Comparison of ENCODE assay signal across 1 cellular context in the genomic region with DNA sequence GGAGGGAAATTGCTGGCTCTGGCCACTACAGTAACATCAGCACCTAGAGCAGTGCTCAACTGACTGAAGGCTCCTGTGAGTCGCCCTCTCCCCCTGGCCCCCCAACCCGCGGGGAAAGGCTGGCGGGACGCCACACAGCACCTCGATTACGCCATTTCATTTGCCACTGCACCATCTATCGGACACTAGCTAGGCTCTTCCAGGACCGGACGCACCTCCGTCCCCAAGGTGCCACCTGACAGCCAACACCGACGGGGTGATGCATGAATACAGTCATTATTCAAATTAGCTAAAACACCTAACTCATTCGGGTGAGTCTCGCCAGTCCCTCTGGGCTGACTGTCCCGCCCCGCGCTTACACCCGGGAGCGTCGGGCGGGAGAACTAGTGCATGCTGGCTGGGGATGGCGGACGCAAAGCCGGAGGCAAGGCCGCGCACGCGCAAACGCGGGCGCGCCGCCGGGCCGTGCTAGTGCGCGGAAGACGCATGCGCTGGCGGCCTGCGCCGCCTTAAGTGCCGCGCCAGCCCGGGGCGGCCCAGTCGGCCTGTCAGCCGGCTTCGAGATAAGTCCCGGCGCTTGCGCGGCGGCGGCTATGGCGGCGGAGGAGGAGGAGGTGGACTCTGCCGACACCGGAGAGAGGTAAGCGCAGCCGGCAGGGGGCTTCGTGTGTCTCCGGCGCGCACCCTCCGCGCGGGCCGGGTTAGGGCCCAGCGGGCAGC.
A peak's percentile ranks its signal among the peaks of the same experiment; 100 is the strongest.
TF ChIP-seq lines count a peak whose summit lies in the region.

A gene (plus strand): TSS at position 539 of the 720 bp plus-strand sequence. CDS start 55 bp downstream, at position 594.

TF ChIP-seq in IMR-90, 13 proteins besides CTCF, POLR2A, EP300 and RAD21:
- peak; percentile 14; the same call in 1 of the 2 replicates for TF ChIP-seq SMC3 (IDR thresholded peaks at IDR 0.05; ENCODE audit: low read depth, low read length)
- TF ChIP-seq RFX5 (IDR thresholded peaks at IDR 0.05; ENCODE audit: low read depth, low read length) = no peak
- no peak for TF ChIP-seq BHLHE40 (IDR thresholded peaks at IDR 0.05; ENCODE audit: low read depth, low read length)
- TF ChIP-seq MXI1 (IDR thresholded peaks at IDR 0.05; ENCODE audit: borderline replicate concordance, low read depth, low read length) = peak; percentile 81
- no peak for TF ChIP-seq RCOR1 (IDR thresholded peaks at IDR 0.05; ENCODE audit: insufficient replicate concordance, low read length)
- peak; percentile 44; the same call in 1 of the 2 replicates for TF ChIP-seq MAZ (IDR thresholded peaks at IDR 0.05; ENCODE audit: borderline replicate concordance, low read depth, low read length)
- TF ChIP-seq FOS (IDR thresholded peaks at IDR 0.05; ENCODE audit: low read depth, low read length) = no peak
- TF ChIP-seq, protein P1, sequence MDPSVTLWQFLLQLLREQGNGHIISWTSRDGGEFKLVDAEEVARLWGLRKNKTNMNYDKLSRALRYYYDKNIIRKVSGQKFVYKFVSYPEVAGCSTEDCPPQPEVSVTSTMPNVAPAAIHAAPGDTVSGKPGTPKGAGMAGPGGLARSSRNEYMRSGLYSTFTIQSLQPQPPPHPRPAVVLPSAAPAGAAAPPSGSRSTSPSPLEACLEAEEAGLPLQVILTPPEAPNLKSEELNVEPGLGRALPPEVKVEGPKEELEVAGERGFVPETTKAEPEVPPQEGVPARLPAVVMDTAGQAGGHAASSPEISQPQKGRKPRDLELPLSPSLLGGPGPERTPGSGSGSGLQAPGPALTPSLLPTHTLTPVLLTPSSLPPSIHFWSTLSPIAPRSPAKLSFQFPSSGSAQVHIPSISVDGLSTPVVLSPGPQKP (IDR thresholded peaks at IDR 0.05; ENCODE audit: borderline replicate concordance, low read depth, low read length) = no peak
- TF ChIP-seq CHD1 (IDR thresholded peaks at IDR 0.05; ENCODE audit: low read depth, low read length) = no peak
- TF ChIP-seq, protein P2, sequence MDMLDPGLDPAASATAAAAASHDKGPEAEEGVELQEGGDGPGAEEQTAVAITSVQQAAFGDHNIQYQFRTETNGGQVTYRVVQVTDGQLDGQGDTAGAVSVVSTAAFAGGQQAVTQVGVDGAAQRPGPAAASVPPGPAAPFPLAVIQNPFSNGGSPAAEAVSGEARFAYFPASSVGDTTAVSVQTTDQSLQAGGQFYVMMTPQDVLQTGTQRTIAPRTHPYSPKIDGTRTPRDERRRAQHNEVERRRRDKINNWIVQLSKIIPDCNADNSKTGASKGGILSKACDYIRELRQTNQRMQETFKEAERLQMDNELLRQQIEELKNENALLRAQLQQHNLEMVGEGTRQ (IDR thresholded peaks at IDR 0.05; ENCODE audit: low read depth, low read length) = no peak
- TF ChIP-seq NFE2L2 (IDR thresholded peaks at IDR 0.05; ENCODE audit: low read depth, low read length) = no peak
- TF ChIP-seq CEBPB (IDR thresholded peaks at IDR 0.05; ENCODE audit: low read depth, low read length) = peak; percentile 38; the same call in 1 of the 2 replicates
